In the genomic region with DNA sequence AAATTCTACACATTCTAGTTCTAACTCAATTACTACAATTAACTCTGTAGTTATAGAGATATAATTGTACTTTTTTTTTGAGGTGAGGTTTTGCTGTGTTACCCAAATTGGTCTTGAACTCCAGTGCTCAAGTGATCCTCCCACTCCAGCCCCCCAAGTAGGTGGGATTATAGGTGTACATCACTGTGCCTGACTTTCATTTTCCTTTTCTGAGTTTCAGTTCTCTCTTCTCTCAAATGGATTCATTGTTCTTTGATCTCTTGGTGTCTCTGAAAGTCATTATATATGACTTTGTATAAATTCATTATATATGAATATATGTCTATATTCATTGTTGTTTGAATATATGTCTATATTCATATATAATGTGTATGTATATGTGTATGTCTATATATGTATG, we compare ENCODE assay signal across 23 cellular contexts.
DNase-seq lines count a peak whose midpoint lies in the region; ATAC-seq and TF ChIP-seq lines count a peak whose summit lies in the region.
"Had no signal": no experiment of that assay in that cellular context is flagged by ENCODE, and none has a peak within 500 bp of the region (broad histone marks: within the 10 kb centered on the region; RNA-seq: fewer than 3 reads in every experiment).

No MANE protein-coding gene starts in this region.

- CTCF ChIA-PET in activated CD8-positive, alpha-beta T cell treated with anti-CD3 and anti-CD28 coated beads for 36 hours (lab: Charles Lee) = no interaction called here
- CTCF ChIA-PET in activated CD8-positive, alpha-beta T cell treated with anti-CD3 and anti-CD28 coated beads, Interleukin-2, amount 10 ng/mL, durations not matched to agents 7 days and 5 days (lab: Charles Lee) = no interaction called here
- CTCF ChIA-PET in Caco-2 (lab: Charles Lee) = no interaction called here

- no peaks in the 10 kb centered on the region for H3K36me3 ChIP-seq in Caco-2 (ENCODE audit: control insufficient read depth, insufficient read depth, low read length)
- H3K36me3 ChIP-seq: left ventricle myocardium inferior, sigmoid colon, SJSA1 had no signal

- peak; percentile 27 for DNase-seq in activated CD8-positive, alpha-beta T cell treated with anti-CD3 and anti-CD28 coated beads for 36 hours
- DNase-seq in activated CD8-positive, alpha-beta T cell treated with anti-CD3 and anti-CD28 coated beads, Interleukin-2, amount 10 ng/mL, durations not matched to agents 7 days and 5 days = no peak
- DNase-seq in naive B cell = peak; percentile 9
- DNase-seq in NCI-H1930 (lab: John Stamatoyannopoulos, UW) = no peak
- no peak for DNase-seq in Caco-2
- no peak for DNase-seq in NCI-H1105 treated with DMSO at 0.1 percent for 48 hours (lab: John Stamatoyannopoulos, UW)
- DNase-seq: activated naive CD4-positive, alpha-beta T cell treated with anti-CD3 and anti-CD28 coated beads, Interleukin-2, amount 50 U/mL, for 16 hours; activated T-cell treated with anti-CD3 and anti-CD28 coated beads, Interleukin-2, amount 50 U/mL, for 72 hours; Calu3; EL; immature natural killer cell; IMR-90; left ventricle myocardium inferior; NCI-H1694 treated with DMSO at 0.1 percent for 48 hours; NCI-H82; posterior cingulate gyrus; sigmoid colon; testis had no signal

- H3K9me3 Mint-ChIP-seq in activated CD8-positive, alpha-beta T cell treated with anti-CD3 and anti-CD28 coated beads for 36 hours = no peaks in the 10 kb centered on the region
- no peaks in the 10 kb centered on the region for H3K9me3 Mint-ChIP-seq in activated CD8-positive, alpha-beta T cell treated with anti-CD3 and anti-CD28 coated beads, Interleukin-2, amount 10 ng/mL, durations not matched to agents 7 days and 5 days (ENCODE audit: insufficient read depth)
- H3K9me3 Mint-ChIP-seq in naive B cell (no peaks in the 10 kb centered on the region), Caco-2 (ENCODE audit: unreplicated experiment) (no peaks in the 10 kb centered on the region)
- H3K9me3 Mint-ChIP-seq: activated T-cell treated with anti-CD3 and anti-CD28 coated beads, Interleukin-2, amount 50 U/mL, for 72 hours; GM23338; immature natural killer cell; T-helper 1 cell treated with Interleukin-12 subunit alpha and Interleukin-12 subunit beta and Interleukin-4 antibody, amounts not matched to agents 30 μg/mL and 1 μg/mL, for 36 hours had no signal

- H3K27me3 Mint-ChIP-seq in activated CD8-positive, alpha-beta T cell treated with anti-CD3 and anti-CD28 coated beads for 36 hours = no peaks in the 10 kb centered on the region
- H3K27me3 Mint-ChIP-seq in activated CD8-positive, alpha-beta T cell treated with anti-CD3 and anti-CD28 coated beads, Interleukin-2, amount 10 ng/mL, durations not matched to agents 7 days and 5 days (ENCODE audit: low read depth) = no peaks in the 10 kb centered on the region
- H3K27me3 Mint-ChIP-seq in naive B cell (peaks cover 0 to 4% (median 0%) of the 10 kb centered on the region in 3 donors), Caco-2 (ENCODE audit: insufficient read depth, unreplicated experiment) (no peaks in the 10 kb centered on the region)

- intact Hi-C loops in activated CD8-positive, alpha-beta T cell treated with anti-CD3 and anti-CD28 coated beads for 36 hours (cut with micrococcal nuclease) = no loop called here
- intact Hi-C loops in Caco-2 (cut with micrococcal nuclease; ENCODE audit: unreplicated experiment) = no loop called here

- no peak for TF ChIP-seq CTCF in activated CD8-positive, alpha-beta T cell treated with anti-CD3 and anti-CD28 coated beads for 36 hours (IDR thresholded peaks at IDR 0.05)
- no peak for TF ChIP-seq CTCF in Caco-2 (IDR thresholded peaks at IDR 0.05; ENCODE audit: insufficient read depth in 1 of 2, low read depth in 1 of 2, low read length in 1 of 2, severe bottlenecking in 1 of 2, unreplicated experiment in 1 of 2)

- no peaks in the 10 kb centered on the region for H3K36me3 Mint-ChIP-seq in activated CD8-positive, alpha-beta T cell treated with anti-CD3 and anti-CD28 coated beads for 36 hours (ENCODE audit: low read depth)
- H3K36me3 Mint-ChIP-seq in activated CD8-positive, alpha-beta T cell treated with anti-CD3 and anti-CD28 coated beads, Interleukin-2, amount 10 ng/mL, durations not matched to agents 7 days and 5 days (ENCODE audit: low read depth) = no peaks in the 10 kb centered on the region
- no peaks in the 10 kb centered on the region for H3K36me3 Mint-ChIP-seq in naive B cell
- H3K36me3 Mint-ChIP-seq in Caco-2 (ENCODE audit: insufficient read depth, unreplicated experiment) = no peaks in the 10 kb centered on the region
- H3K36me3 Mint-ChIP-seq: immature natural killer cell had no signal

- POLR2A ChIA-PET in activated CD8-positive, alpha-beta T cell treated with anti-CD3 and anti-CD28 coated beads for 36 hours (lab: Charles Lee) = no interaction called here
- POLR2A ChIA-PET in activated CD8-positive, alpha-beta T cell treated with anti-CD3 and anti-CD28 coated beads, Interleukin-2, amount 10 ng/mL, durations not matched to agents 7 days and 5 days (lab: Charles Lee) = no interaction called here
- POLR2A ChIA-PET in Caco-2 (lab: Charles Lee) = no interaction called here

- ATAC-seq in activated CD8-positive, alpha-beta T cell treated with anti-CD3 and anti-CD28 coated beads for 36 hours = peak; percentile 58
- no peak for ATAC-seq in activated CD8-positive, alpha-beta T cell treated with anti-CD3 and anti-CD28 coated beads, Interleukin-2, amount 10 ng/mL, durations not matched to agents 7 days and 5 days
- peak; percentile 60 for ATAC-seq in GM21825 (IDR thresholded peaks at IDR 0.05; ENCODE audit: unreplicated experiment)
- ATAC-seq in HG03354 (IDR thresholded peaks at IDR 0.05; ENCODE audit: poor library complexity, severe bottlenecking, unreplicated experiment) = peak; percentile 65
- ATAC-seq in naive B cell (ENCODE audit: low read depth in 2 of 2) = peak; percentile 82 to 86
- ATAC-seq: activated T-cell treated with anti-CD3 and anti-CD28 coated beads, Interleukin-2, amount 50 U/mL, for 72 hours; GM23338 had no signal

- H3K27me3 ChIP-seq in Caco-2 (replicated peaks; ENCODE audit: control insufficient read depth, insufficient read depth, low read length) = no peaks in the 10 kb centered on the region
- H3K27me3 ChIP-seq: sigmoid colon, SJSA1, testis had no signal

- H3K4me3 Mint-ChIP-seq in activated CD8-positive, alpha-beta T cell treated with anti-CD3 and anti-CD28 coated beads for 36 hours = no peak overlapping the region
- H3K4me3 Mint-ChIP-seq in activated CD8-positive, alpha-beta T cell treated with anti-CD3 and anti-CD28 coated beads, Interleukin-2, amount 10 ng/mL, durations not matched to agents 7 days and 5 days = no peak overlapping the region
- H3K4me3 Mint-ChIP-seq in naive B cell = no peak overlapping the region
- H3K4me3 Mint-ChIP-seq in Caco-2 (ENCODE audit: unreplicated experiment) = no peak overlapping the region
- H3K4me3 Mint-ChIP-seq: activated T-cell treated with anti-CD3 and anti-CD28 coated beads, Interleukin-2, amount 50 U/mL, for 72 hours; GM23338; immature natural killer cell; T-helper 1 cell treated with Interleukin-12 subunit alpha and Interleukin-12 subunit beta and Interleukin-4 antibody, amounts not matched to agents 30 μg/mL and 1 μg/mL, for 36 hours had no signal

- no peak overlapping the region for H3K4me3 ChIP-seq in Caco-2 (ENCODE audit: low read depth, low read length)
- H3K4me3 ChIP-seq: GM23338, left ventricle myocardium inferior, sigmoid colon, SJSA1, testis had no signal

- H3K4me1 ChIP-seq in Caco-2 = peaks cover 20% of the 10 kb centered on the region
- H3K4me1 ChIP-seq: SJSA1 had no signal

- BruUV-seq in Caco-2 (replicated peaks; lab: Mats Ljungman, UMichigan) = no TSS peak

- no peaks in the 10 kb centered on the region for H3K9me3 ChIP-seq in Caco-2
- H3K9me3 ChIP-seq: left ventricle myocardium inferior, sigmoid colon, SJSA1, testis had no signal

- no peak overlapping the region for H3K27ac Mint-ChIP-seq in activated CD8-positive, alpha-beta T cell treated with anti-CD3 and anti-CD28 coated beads for 36 hours
- no peak overlapping the region for H3K27ac Mint-ChIP-seq in activated CD8-positive, alpha-beta T cell treated with anti-CD3 and anti-CD28 coated beads, Interleukin-2, amount 10 ng/mL, durations not matched to agents 7 days and 5 days
- H3K27ac Mint-ChIP-seq in naive B cell = no peak overlapping the region
- H3K27ac Mint-ChIP-seq in Caco-2 (ENCODE audit: unreplicated experiment) = no peak overlapping the region
- H3K27ac Mint-ChIP-seq: activated T-cell treated with anti-CD3 and anti-CD28 coated beads, Interleukin-2, amount 50 U/mL, for 72 hours; GM23338; immature natural killer cell; T-helper 1 cell treated with Interleukin-12 subunit alpha and Interleukin-12 subunit beta and Interleukin-4 antibody, amounts not matched to agents 30 μg/mL and 1 μg/mL, for 36 hours had no signal

- no peaks in the 10 kb centered on the region for H3K4me1 Mint-ChIP-seq in activated CD8-positive, alpha-beta T cell treated with anti-CD3 and anti-CD28 coated beads for 36 hours (ENCODE audit: low read depth)
- peaks cover 2% of the 10 kb centered on the region for H3K4me1 Mint-ChIP-seq in activated CD8-positive, alpha-beta T cell treated with anti-CD3 and anti-CD28 coated beads, Interleukin-2, amount 10 ng/mL, durations not matched to agents 7 days and 5 days (ENCODE audit: low read depth)
- H3K4me1 Mint-ChIP-seq in naive B cell (peaks cover 4 to 8% (median 8%) of the 10 kb centered on the region in 3 donors), Caco-2 (ENCODE audit: low read depth, unreplicated experiment) (no peaks in the 10 kb centered on the region)
- H3K4me1 Mint-ChIP-seq: immature natural killer cell had no signal

Comparison
In these comparisons a context has a peak if more than half of its experiments do, and no peak if none do; other contexts are left out.
1. DNase-seq: peak in activated CD8-positive, alpha-beta T cell treated with anti-CD3 and anti-CD28 coated beads for 36 hours (single experiment) and naive B cell (single experiment); none in activated CD8-positive, alpha-beta T cell treated with anti-CD3 and anti-CD28 coated beads, Interleukin-2, amount 10 ng/mL, durations not matched to agents 7 days and 5 days (single experiment), NCI-H1930 (0 of 2), Caco-2 (0 of 2) and NCI-H1105 treated with DMSO at 0.1 percent for 48 hours (single experiment).